ENCODE assay signal across 8 cellular contexts in the genomic region with DNA sequence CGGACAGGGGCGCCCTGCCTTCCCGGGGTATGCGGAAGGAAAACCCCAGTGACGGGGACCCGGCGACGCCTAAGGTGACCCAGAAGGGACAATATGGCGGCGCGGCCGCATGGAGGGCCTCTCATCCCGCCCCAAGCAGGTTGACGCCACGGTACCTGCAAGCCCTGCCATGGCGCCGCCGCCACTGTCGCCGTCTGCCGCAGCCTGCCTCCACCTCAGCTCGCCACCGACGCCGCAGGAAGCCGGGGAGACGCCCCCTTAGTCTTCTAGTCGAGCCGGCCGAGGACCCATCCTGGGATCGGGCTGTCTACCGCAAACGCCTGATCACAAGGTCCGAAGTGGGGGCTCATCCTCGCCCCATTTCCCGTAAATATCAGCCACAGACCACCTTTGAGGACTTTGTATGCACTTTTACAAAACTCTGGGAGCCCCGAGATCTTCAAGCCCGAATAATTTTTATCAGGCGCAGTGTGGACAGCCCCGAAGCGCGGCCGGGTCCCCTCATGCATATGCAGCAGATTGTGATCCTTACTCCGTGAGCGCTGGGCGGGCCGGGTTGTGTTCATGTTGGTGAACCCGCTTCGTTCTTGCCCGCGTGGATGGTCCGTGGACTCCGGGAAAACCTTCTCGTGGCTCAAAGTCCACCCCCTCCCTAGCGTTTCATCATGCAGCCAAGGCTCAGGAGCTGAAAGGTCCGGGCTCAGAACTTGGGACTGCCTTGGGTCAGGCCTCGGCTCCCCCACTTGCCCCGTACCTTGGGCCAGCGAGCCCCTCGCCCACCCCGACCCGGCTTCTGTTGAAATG. TPM values are rescaled to one million over a fixed set of nuclear protein-coding genes. Genes with fewer than 3 reads are reported as not detected.
DNase-seq lines count a peak whose midpoint lies in the region; ATAC-seq and TF ChIP-seq lines count a peak whose summit lies in the region.

A gene with protein sequence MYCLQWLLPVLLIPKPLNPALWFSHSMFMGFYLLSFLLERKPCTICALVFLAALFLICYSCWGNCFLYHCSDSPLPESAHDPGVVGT (minus strand): TSS at position 239 of the 804 bp plus-strand sequence. CDS start 8,702 bp downstream, outside the sequence.

- H3K36me3 ChIP-seq in adrenal gland (replicated peaks in 1 of 2) (no peaks in the 10 kb centered on the region), heart left ventricle (no peaks in the 10 kb centered on the region)

- peak within 1 kb of the TSS; percentile 100 for H3K27ac Mint-ChIP-seq in type B pancreatic cell

- DNase-seq in GM12864 (ENCODE audit: low read depth) (peak; percentile 64), NCI-H146 treated with DMSO at 0.1 percent for 48 hours (lab: John Stamatoyannopoulos, UW; ENCODE audit: unreplicated experiment) (peak; percentile 85), adrenal gland (peak; percentile 90 to 95 (median 93)), heart left ventricle (peak; percentile 90 to 96 (median 93)), posterior vena cava (ENCODE audit: low spot score) (peak; percentile 97), type B pancreatic cell (ENCODE audit: extremely low spot score, unreplicated experiment) (peak; percentile 87)

- H3K27me3 ChIP-seq in adrenal gland (no peaks in the 10 kb centered on the region), heart left ventricle (no peaks in the 10 kb centered on the region)

- no peaks in the 10 kb centered on the region for H3K9me3 ChIP-seq in adrenal gland (replicated peaks in 1 of 3)
- no peaks in the 10 kb centered on the region for H3K9me3 ChIP-seq in heart left ventricle

- WGBS in adrenal gland, 4 donors, result 0 to 1% (median 0%) methylated on average over 23 to 62 of the region's 62 CpGs
- 0 to 1% (median 0%) methylated on average over 39 to 62 of the region's 62 CpGs for WGBS in heart left ventricle, 4 donors

- no peaks in the 10 kb centered on the region for H3K9me3 Mint-ChIP-seq in type B pancreatic cell

- H3K4me1 ChIP-seq in adrenal gland (replicated peaks in 1 of 2) (peaks cover 10 to 36% of the 10 kb centered on the region in 2 donors), heart left ventricle (peaks cover 3 to 50% (median 40%) of the 10 kb centered on the region in 12 donors)

- peak within 1 kb of the TSS; percentile 92 for H3K4me3 ChIP-seq in GM12864 (ENCODE audit: low read depth, low read length)
- peak within 1 kb of the TSS; percentile 83 to 96 (median 94) for H3K4me3 ChIP-seq in adrenal gland
- H3K4me3 ChIP-seq in heart left ventricle, result peak within 1 kb of the TSS; percentile 76 to 100 (median 94)

- intact Hi-C loops in T-helper 1 cell treated with Interleukin-12 subunit alpha and Interleukin-12 subunit beta and Interleukin-4 antibody, amounts not matched to agents 30 ng/mL and 1 ng/mL, for 36 hours (cut with micrococcal nuclease), result loop anchor here (1.0 to 5.0 kb wide), 8 partner anchors 143 to 504 kb away; partner anchors contain the start of genes MANBAL, RBL1, RPRD1B and TTI1
- intact Hi-C loops in adrenal gland (cut with DNase I) (loop anchor here (2.0 to 10.0 kb wide), 3 partner anchors 123 to 137 kb away; no protein-coding TSS in a partner anchor), heart left ventricle (cut with DNase I) (loop anchor here in 4 of 10 donors (2.0 to 10.0 kb wide), 4 partner anchors 123 to 336 kb away; partner anchors contain the start of gene MANBAL (in 1 of the 4)), posterior vena cava (cut with DNase I) (loop anchor here (5.0 kb wide), 3 partner anchors 136 to 326 kb away; no protein-coding TSS in a partner anchor)

- peaks cover 21% of the 10 kb centered on the region for H3K36me3 Mint-ChIP-seq in type B pancreatic cell

- peak within 1 kb of the TSS; percentile 96 for H3K4me3 Mint-ChIP-seq in type B pancreatic cell

- no peaks in the 10 kb centered on the region for H3K27me3 Mint-ChIP-seq in type B pancreatic cell

- TF ChIP-seq CTCF in GM12864 (IDR thresholded peaks at IDR 0.05; ENCODE audit: low read depth, low read length, missing control alignments) (no peak), adrenal gland (IDR thresholded peaks at IDR 0.05) (no peak), heart left ventricle (IDR thresholded peaks at IDR 0.05) (no peak), type B pancreatic cell (conservative IDR thresholded peaks at IDR 0.05) (no peak)

- peak within 1 kb of the TSS; percentile 79 to 98 (median 96) for H3K27ac ChIP-seq in adrenal gland
- H3K27ac ChIP-seq in heart left ventricle, result peak within 1 kb of the TSS; percentile 87 to 100 (median 98)

- TF ChIP-seq POLR2A in adrenal gland (IDR thresholded peaks at IDR 0.05) (peak; percentile 92 to 93), heart left ventricle (IDR thresholded peaks at IDR 0.05) (peak; percentile 54 to 85)

- ATAC-seq in HG02798 (IDR thresholded peaks at IDR 0.05; ENCODE audit: poor library complexity, unreplicated experiment) (peak; percentile 71), heart left ventricle (peak; percentile 86 to 93 (median 92))

- peaks cover 46% of the 10 kb centered on the region for H3K4me1 Mint-ChIP-seq in type B pancreatic cell (ENCODE audit: unreplicated experiment)

RNA-seq across cellular contexts. Expression of the gene that starts here (rescaled TPM):
- 40.0 and 42.9 TPM in 2 replicates for total RNA-seq in T-helper 1 cell treated with Interleukin-12 subunit alpha and Interleukin-12 subunit beta and Interleukin-4 antibody, amounts not matched to agents 30 ng/mL and 1 ng/mL, for 36 hours
- total RNA-seq in adrenal gland, result 10 to 100 TPM; 50.2 to 80.1 (median 68.2) TPM
- polyA plus RNA-seq in adrenal gland, result 100 to 1,000 TPM in 1 of 3 donors, 10 to 100 TPM in 2; 67.4 to 105 (median 70.6) TPM
- 10 to 100 TPM; 67.1 to 95.8 (median 81.7) TPM for total RNA-seq in heart left ventricle
- polyA plus RNA-seq in heart left ventricle, result 10 to 100 TPM; 66.7 to 99.5 TPM
- 10 to 100 TPM; 48.1 to 55.4 TPM for total RNA-seq in posterior vena cava
- total RNA-seq in type B pancreatic cell (ENCODE audit: low replicate concordance), result 75.7 and 79.7 TPM in 2 replicates

Comparison
In these comparisons a context has a peak if more than half of its experiments do, and no peak if none do; other contexts are left out.
1. Peak in every context shown above with its lines: DNase-seq, ATAC-seq, H3K4me3 ChIP-seq and H3K27ac ChIP-seq.